In genomic region chr16:9370071-9370491, GRCh38 we compare ENCODE assay signal across 26 cellular contexts.
A peak's percentile ranks its signal among the peaks of the same experiment; 100 is the strongest.
DNase-seq lines count a peak whose midpoint lies in the region; ATAC-seq and TF ChIP-seq lines count a peak whose summit lies in the region.
"Had no signal": no experiment of that assay in that cellular context is flagged by ENCODE, and none has a peak within 500 bp of the region (broad histone marks: within the 10 kb centered on the region; RNA-seq: fewer than 3 reads in every experiment).

No MANE protein-coding gene starts in this region.

- no peak overlapping the region for H3K9ac ChIP-seq in colonic mucosa (ENCODE audit: low read depth in 2 of 2, low read length in 2 of 2)

- no peak overlapping the region for H3K4me2 ChIP-seq in GM23338
- H3K4me2 ChIP-seq: smooth muscle cell had no signal

- no peaks in the 10 kb centered on the region; the same call in 1 of the 2 replicates for H3K4me1 ChIP-seq in GM23338 (ENCODE audit: insufficient read depth)
- H3K4me1 ChIP-seq in colonic mucosa, result no peaks in the 10 kb centered on the region
- H3K4me1 ChIP-seq in right atrium auricular region, result peaks cover 0 to 37% of the 10 kb centered on the region in 2 donors
- H3K4me1 ChIP-seq: HAP-1, SJSA1 had no signal

- no peaks in the 10 kb centered on the region for H4K20me1 ChIP-seq in GM23338 (replicated peaks; ENCODE audit: insufficient read depth)

- no peak overlapping the region for H3K4me3 Mint-ChIP-seq in GM23338
- H3K4me3 Mint-ChIP-seq: activated B cell treated with CpG ODN at 0.5 μM for 24 hours; activated CD4-positive, alpha-beta T cell treated with anti-CD3 and anti-CD28 coated beads, Interleukin-2, amount 10 ng/mL, durations not matched to agents 7 days and 5 days; activated naive CD8-positive, alpha-beta T cell treated with anti-CD3 and anti-CD28 coated beads, Interleukin-2, amount 10 ng/mL, durations not matched to agents 7 days and 5 days; CD4-positive, alpha-beta T cell; effector memory CD8-positive, alpha-beta T cell; stimulated activated naive CD8-positive, alpha-beta T cell treated with anti-CD3 and anti-CD28 coated beads, Interleukin-15, Interleukin-2, amounts not matched to agents 100 ng/mL and 50 ng/mL, for 24 hours had no signal

- intact Hi-C loops in colonic mucosa (cut with DNase I), result no loop called here

- H3K27me3 ChIP-seq in GM23338 (ENCODE audit: insufficient read depth) (no peaks in the 10 kb centered on the region), colonic mucosa (no peaks in the 10 kb centered on the region), right atrium auricular region (no peaks in the 10 kb centered on the region)
- H3K27me3 ChIP-seq: pancreas, SJSA1 had no signal

- no peak overlapping the region for H3K27ac Mint-ChIP-seq in GM23338
- H3K27ac Mint-ChIP-seq: activated B cell treated with CpG ODN at 0.5 μM for 24 hours; activated CD4-positive, alpha-beta T cell treated with anti-CD3 and anti-CD28 coated beads, Interleukin-2, amount 10 ng/mL, durations not matched to agents 7 days and 5 days; activated naive CD8-positive, alpha-beta T cell treated with anti-CD3 and anti-CD28 coated beads, Interleukin-2, amount 10 ng/mL, durations not matched to agents 7 days and 5 days; CD4-positive, alpha-beta T cell; effector memory CD8-positive, alpha-beta T cell; stimulated activated naive CD8-positive, alpha-beta T cell treated with anti-CD3 and anti-CD28 coated beads, Interleukin-15, Interleukin-2, amounts not matched to agents 100 ng/mL and 50 ng/mL, for 24 hours had no signal

- peaks cover 2% of the 10 kb centered on the region for H3K27me3 Mint-ChIP-seq in GM23338 (ENCODE audit: insufficient read depth, low read depth, poor library complexity)
- H3K27me3 Mint-ChIP-seq: activated CD4-positive, alpha-beta T cell treated with anti-CD3 and anti-CD28 coated beads, Interleukin-2, amount 10 ng/mL, durations not matched to agents 7 days and 5 days; activated naive CD8-positive, alpha-beta T cell treated with anti-CD3 and anti-CD28 coated beads, Interleukin-2, amount 10 ng/mL, durations not matched to agents 7 days and 5 days; CD4-positive, alpha-beta T cell; stimulated activated naive CD8-positive, alpha-beta T cell treated with anti-CD3 and anti-CD28 coated beads, Interleukin-15, Interleukin-2, amounts not matched to agents 100 ng/mL and 50 ng/mL, for 24 hours had no signal

- ATAC-seq in GM23338, result no peak
- ATAC-seq in HG02623 (IDR thresholded peaks at IDR 0.05; ENCODE audit: unreplicated experiment), result no peak
- no peak for ATAC-seq in HG03565 (IDR thresholded peaks at IDR 0.05; ENCODE audit: unreplicated experiment)
- no peak for ATAC-seq in HG03108 (IDR thresholded peaks at IDR 0.05; ENCODE audit: unreplicated experiment)
- ATAC-seq: effector memory CD8-positive, alpha-beta T cell; pancreas had no signal

- no peaks in the 10 kb centered on the region for H3K36me3 Mint-ChIP-seq in GM23338 (ENCODE audit: low read depth)
- H3K36me3 Mint-ChIP-seq: activated naive CD8-positive, alpha-beta T cell treated with anti-CD3 and anti-CD28 coated beads, Interleukin-2, amount 10 ng/mL, durations not matched to agents 7 days and 5 days had no signal

- H3K9me3 ChIP-seq in colonic mucosa (no peaks in the 10 kb centered on the region), right atrium auricular region (no peaks in the 10 kb centered on the region)
- H3K9me3 ChIP-seq: HAP-1, pancreas, SJSA1 had no signal

- H3K36me3 ChIP-seq in GM23338 (ENCODE audit: insufficient read depth), result no peaks in the 10 kb centered on the region
- no peaks in the 10 kb centered on the region for H3K36me3 ChIP-seq in colonic mucosa
- H3K36me3 ChIP-seq in right atrium auricular region, result no peaks in the 10 kb centered on the region
- H3K36me3 ChIP-seq: HAP-1, pancreas, SJSA1 had no signal

- H3K79me2 ChIP-seq in GM23338 (replicated peaks; ENCODE audit: insufficient read depth), result no peaks in the 10 kb centered on the region

- H3F3A ChIP-seq in GM23338 (replicated peaks; ENCODE audit: low read depth), result no peaks in the 10 kb centered on the region

- H3K4me3 ChIP-seq in GM23338, result no peak overlapping the region
- no peak overlapping the region for H3K4me3 ChIP-seq in colonic mucosa
- no peak overlapping the region for H3K4me3 ChIP-seq in right atrium auricular region
- H3K4me3 ChIP-seq: HAP-1, pancreas, SJSA1, smooth muscle cell had no signal

- no peaks in the 10 kb centered on the region for H3K9me2 ChIP-seq in GM23338 (ENCODE audit: insufficient read depth)

- DNase-seq in GM23338 (ENCODE audit: low spot score) (peak; percentile 8), colonic mucosa (peak; percentile 66), right atrium auricular region (ENCODE audit: low spot score) (no peak), retina (peak; percentile 36), DMS 273 treated with DMSO at 0.1 percent for 48 hours (lab: John Stamatoyannopoulos, UW) (no peak)
- DNase-seq: activated B cell treated with CpG ODN at 0.5 μM for 24 hours; activated CD4-positive, alpha-beta T cell treated with anti-CD3 and anti-CD28 coated beads, Interleukin-2, amount 10 ng/mL, durations not matched to agents 7 days and 5 days; activated gamma-delta T cell; activated naive CD8-positive, alpha-beta T cell treated with anti-CD3 and anti-CD28 coated beads, Interleukin-2, amount 10 ng/mL, durations not matched to agents 7 days and 5 days; aorta; CD4-positive, alpha-beta T cell; cortex of kidney; effector memory CD8-positive, alpha-beta T cell; head of caudate nucleus; KG1; kidney; NCI-H1105 treated with DMSO at 0.1 percent for 48 hours; NCI-H446 had no signal

- H2AFZ ChIP-seq in GM23338, result no peak overlapping the region

- TF ChIP-seq CTCF in GM23338 (conservative IDR thresholded peaks at IDR 0.05; ENCODE audit: low read depth in 2 of 2), result no peak
- no peak for TF ChIP-seq CTCF in colonic mucosa (IDR thresholded peaks at IDR 0.05)
- no peak for TF ChIP-seq CTCF in right atrium auricular region (IDR thresholded peaks at IDR 0.05)

- no peaks in the 10 kb centered on the region for H3K9me3 Mint-ChIP-seq in GM23338
- H3K9me3 Mint-ChIP-seq: activated CD4-positive, alpha-beta T cell treated with anti-CD3 and anti-CD28 coated beads, Interleukin-2, amount 10 ng/mL, durations not matched to agents 7 days and 5 days; activated naive CD8-positive, alpha-beta T cell treated with anti-CD3 and anti-CD28 coated beads, Interleukin-2, amount 10 ng/mL, durations not matched to agents 7 days and 5 days; effector memory CD8-positive, alpha-beta T cell had no signal

- H3K4me1 Mint-ChIP-seq in GM23338, result peaks cover 21% of the 10 kb centered on the region
- H3K4me1 Mint-ChIP-seq: activated B cell treated with CpG ODN at 0.5 μM for 24 hours; activated CD4-positive, alpha-beta T cell treated with anti-CD3 and anti-CD28 coated beads, Interleukin-2, amount 10 ng/mL, durations not matched to agents 7 days and 5 days; activated naive CD8-positive, alpha-beta T cell treated with anti-CD3 and anti-CD28 coated beads, Interleukin-2, amount 10 ng/mL, durations not matched to agents 7 days and 5 days had no signal

- H3K27ac ChIP-seq in GM23338 (ENCODE audit: low read depth) (no peak overlapping the region), colonic mucosa (no peak overlapping the region), right atrium auricular region (peak overlapping the region; percentile 26 to 76)
- H3K27ac ChIP-seq: SJSA1 had no signal

TF ChIP-seq in GM23338, 12 proteins besides CTCF, POLR2A, EP300 and RAD21 (continues in another document):
- TF ChIP-seq ZNF331 (CRISPR knock-in tag; IDR thresholded peaks at IDR 0.05; ENCODE audit: low read depth) (no peak), CREB1 (CRISPR knock-in tag; IDR thresholded peaks at IDR 0.05; ENCODE audit: low read depth) (no peak), REST (IDR thresholded peaks at IDR 0.05; ENCODE audit: unreplicated experiment) (no peak), ZNF114 (CRISPR knock-in tag; IDR thresholded peaks at IDR 0.05) (no peak), STAT1 (IDR thresholded peaks at IDR 0.05; ENCODE audit: unreplicated experiment) (no peak)

Comparison
In these comparisons a context has a peak if more than half of its experiments do, and no peak if none do; other contexts are left out.
1. DNase-seq: peak in GM23338 (single experiment), colonic mucosa (single experiment) and retina (single experiment); none in right atrium auricular region (single experiment) and DMS 273 treated with DMSO at 0.1 percent for 48 hours (single experiment).
2. H3K27ac ChIP-seq: peak in right atrium auricular region (2 of 2); none in GM23338 (single experiment) and colonic mucosa (single experiment).